Comparison of ENCODE assay signal across 30 cellular contexts in the genomic region with DNA sequence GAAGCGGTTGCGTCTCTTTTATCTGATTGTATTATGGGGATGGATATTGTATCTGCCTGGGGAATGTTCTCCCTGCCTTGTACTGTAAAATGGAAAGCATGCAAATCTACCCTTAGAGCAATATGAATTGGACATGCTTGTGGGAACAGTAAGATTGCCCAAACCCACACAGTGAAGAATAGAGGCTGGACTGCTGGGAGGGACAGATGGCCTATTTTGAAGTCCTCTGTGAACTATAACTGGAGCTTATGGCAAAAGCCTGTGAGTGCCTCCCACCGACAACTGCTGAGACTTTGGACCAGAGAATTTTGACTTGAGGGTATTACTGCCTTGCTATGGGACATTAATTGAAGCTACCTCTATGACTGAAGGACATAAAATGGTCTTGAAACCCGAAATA.
"Had no signal": no experiment of that assay in that cellular context is flagged by ENCODE, and none has a peak within 500 bp of the region (broad histone marks: within the 10 kb centered on the region; RNA-seq: fewer than 3 reads in every experiment).

No MANE protein-coding gene starts in this region.

- H3K9ac ChIP-seq: SK-N-SH had no signal

- H3K4me3 ChIP-seq: adrenal gland, K562, Peyer's patch, SJSA1 had no signal

- H3K27me3 ChIP-seq: adrenal gland, Peyer's patch, SJSA1 had no signal

- H3K27ac ChIP-seq: adrenal gland, Peyer's patch, SJSA1 had no signal

- H3K36me3 ChIP-seq: adrenal gland, Peyer's patch, SJSA1 had no signal

- ATAC-seq: activated naive CD4-positive, alpha-beta T cell treated with anti-CD3 and anti-CD28 coated beads, Interleukin-2, amount 50 U/mL, for 72 hours; activated T-cell treated with anti-CD3 and anti-CD28 coated beads, Interleukin-2, amount 50 U/mL, for 4 hours; K562; PC-3 had no signal

- H3K9me3 Mint-ChIP-seq: activated T-cell treated with anti-CD3 and anti-CD28 coated beads, Interleukin-2, amount 50 U/mL, for 4 hours had no signal

- H3K9me3 ChIP-seq: adrenal gland, Peyer's patch, SJSA1, SK-N-SH had no signal

- DNase-seq: activated CD4-positive, alpha-beta T cell treated with anti-CD3 and anti-CD28 coated beads, Interleukin-2, amount 10 ng/mL, durations not matched to agents 24 days and 14 days; activated CD4-positive, alpha-beta T cell treated with anti-CD3 and anti-CD28 coated beads, Interleukin-2, amount 50 U/mL, for 4 hours; activated CD8-positive, alpha-beta memory T cell treated with anti-CD3 and anti-CD28 coated beads, Interleukin-2, amount 50 U/mL, for 4 hours; activated gamma-delta T cell treated with Interleukin-2 at 50 U/mL for 16 hours; activated naive CD4-positive, alpha-beta T cell treated with anti-CD3 and anti-CD28 coated beads for 36 hours; activated T-cell treated with anti-CD3 and anti-CD28 coated beads for 4 hours; activated T-cell treated with anti-CD3 and anti-CD28 coated beads, Interleukin-2, amount 50 U/mL, for 4 hours; adrenal gland; central memory CD4-positive, alpha-beta T cell; NCI-H1092 treated with DMSO at 0.1 percent for 48 hours; NCI-H1417; NCI-H187 treated with DMSO at 0.1 percent for 48 hours; NCI-H2081; NCI-H2171 treated with DMSO at 0.1 percent for 48 hours; NCI-H2227 treated with DMSO at 0.1 percent for 48 hours; NCI-H446; NCI-H510A treated with DMSO at 0.1 percent for 48 hours; NK-92 treated with Interleukin-12 subunit alpha and Interleukin-12 subunit beta, amount 100 ng/mL, for 24 hours; PC-3; Peyer's patch; RPMI8226; SHP77 treated with DMSO at 0.1 percent for 48 hours; SK-N-SH had no signal

- H3K4me3 Mint-ChIP-seq: activated CD4-positive, alpha-beta T cell treated with anti-CD3 and anti-CD28 coated beads, Interleukin-2, amount 10 ng/mL, durations not matched to agents 24 days and 14 days; activated naive CD4-positive, alpha-beta T cell treated with anti-CD3 and anti-CD28 coated beads for 36 hours; activated T-cell treated with anti-CD3 and anti-CD28 coated beads, Interleukin-2, amount 50 U/mL, for 4 hours; activated T-helper 1 cell treated with anti-CD3 and anti-CD28 coated beads, Interleukin-12 subunit alpha, Interleukin-12 subunit beta, Interleukin-2, Interleukin-4 antibody, amounts not matched to agents 30 ng/mL and 10 ng/mL and 1 ng/mL, durations not matched to agents 14 hours and 24 hours and 36 hours; brain; T-helper 1 cell treated with Interleukin-12 subunit alpha and Interleukin-12 subunit beta and Interleukin-4 antibody, amounts not matched to agents 30 μg/mL and 1 μg/mL, for 36 hours; T-helper 2 cell treated with Interferon-gamma antibody and Interleukin-4, amounts not matched to agents 5 μg/mL and 100 μg/mL, for 36 hours had no signal

- H3K4me2 ChIP-seq: SK-N-SH had no signal

- H3K4me1 ChIP-seq: adrenal gland had no signal

- H3K27ac Mint-ChIP-seq: activated CD4-positive, alpha-beta T cell treated with anti-CD3 and anti-CD28 coated beads, Interleukin-2, amount 10 ng/mL, durations not matched to agents 24 days and 14 days; activated naive CD4-positive, alpha-beta T cell treated with anti-CD3 and anti-CD28 coated beads for 36 hours; activated naive CD4-positive, alpha-beta T cell treated with anti-CD3 and anti-CD28 coated beads, Interleukin-2, amount 50 U/mL, for 72 hours; activated T-helper 1 cell treated with anti-CD3 and anti-CD28 coated beads, Interleukin-12 subunit alpha, Interleukin-12 subunit beta, Interleukin-2, Interleukin-4 antibody, amounts not matched to agents 30 ng/mL and 10 ng/mL and 1 ng/mL, durations not matched to agents 14 hours and 24 hours and 36 hours; T-helper 1 cell treated with Interleukin-12 subunit alpha and Interleukin-12 subunit beta and Interleukin-4 antibody, amounts not matched to agents 30 μg/mL and 1 μg/mL, for 36 hours; T-helper 2 cell treated with Interferon-gamma antibody and Interleukin-4, amounts not matched to agents 5 μg/mL and 100 μg/mL, for 36 hours had no signal
